In genomic region chr10:112510384-112510783, GRCh38 we compare ENCODE assay signal across 19 cellular contexts.
A peak's percentile ranks its signal among the peaks of the same experiment; 100 is the strongest.
DNase-seq lines count a peak whose midpoint lies in the region; ATAC-seq and TF ChIP-seq lines count a peak whose summit lies in the region.
"Had no signal": no experiment of that assay in that cellular context is flagged by ENCODE, and none has a peak within 500 bp of the region (broad histone marks: within the 10 kb centered on the region; RNA-seq: fewer than 3 reads in every experiment).

No MANE protein-coding gene starts in this region.

- no peaks in the 10 kb centered on the region for H3K27me3 Mint-ChIP-seq in activated naive CD8-positive, alpha-beta T cell treated with anti-CD3 and anti-CD28 coated beads, Interleukin-2, amount 10 ng/mL, durations not matched to agents 7 days and 5 days
- no peaks in the 10 kb centered on the region for H3K27me3 Mint-ChIP-seq in stimulated activated naive CD8-positive, alpha-beta T cell treated with anti-CD3 and anti-CD28 coated beads, Interleukin-15, amount 100 ng/mL, for 72 hours

- POLR2A ChIA-PET in activated naive CD8-positive, alpha-beta T cell treated with anti-CD3 and anti-CD28 coated beads, Interleukin-2, amount 10 ng/mL, durations not matched to agents 7 days and 5 days (lab: Charles Lee) = no interaction called here

- TF ChIP-seq EP300 in stomach (IDR thresholded peaks at IDR 0.05) = no peak

- 80 to 95% (median 93%) methylated on average over 4 of the region's 4 CpGs for WGBS in stomach, 5 donors

- TF ChIP-seq POLR2A in stomach (IDR thresholded peaks at IDR 0.05) = no peak

- H3K4me3 Mint-ChIP-seq in activated naive CD8-positive, alpha-beta T cell treated with anti-CD3 and anti-CD28 coated beads, Interleukin-2, amount 10 ng/mL, durations not matched to agents 7 days and 5 days = no peak overlapping the region
- H3K4me3 Mint-ChIP-seq in stimulated activated naive CD8-positive, alpha-beta T cell treated with anti-CD3 and anti-CD28 coated beads, Interleukin-15, amount 100 ng/mL, for 72 hours = no peak overlapping the region

- peak; percentile 61 for ATAC-seq in activated naive CD8-positive, alpha-beta T cell treated with anti-CD3 and anti-CD28 coated beads, Interleukin-2, amount 10 ng/mL, durations not matched to agents 7 days and 5 days (ENCODE audit: low read depth)
- ATAC-seq in stimulated activated naive CD8-positive, alpha-beta T cell treated with anti-CD3 and anti-CD28 coated beads, Interleukin-15, amount 100 ng/mL, for 72 hours = peak; percentile 100
- ATAC-seq in HG02610 (IDR thresholded peaks at IDR 0.05; ENCODE audit: unreplicated experiment) = no peak

- H3K4me3 ChIP-seq in stomach = no peak overlapping the region
- H3K4me3 ChIP-seq: GM23248 had no signal

- peaks cover 6% of the 10 kb centered on the region for H3K4me1 Mint-ChIP-seq in activated naive CD8-positive, alpha-beta T cell treated with anti-CD3 and anti-CD28 coated beads, Interleukin-2, amount 10 ng/mL, durations not matched to agents 7 days and 5 days
- peaks cover 23% of the 10 kb centered on the region for H3K4me1 Mint-ChIP-seq in stimulated activated naive CD8-positive, alpha-beta T cell treated with anti-CD3 and anti-CD28 coated beads, Interleukin-15, amount 100 ng/mL, for 72 hours

- peaks cover 5% of the 10 kb centered on the region for H3K9me3 Mint-ChIP-seq in activated naive CD8-positive, alpha-beta T cell treated with anti-CD3 and anti-CD28 coated beads, Interleukin-2, amount 10 ng/mL, durations not matched to agents 7 days and 5 days
- H3K9me3 Mint-ChIP-seq in stimulated activated naive CD8-positive, alpha-beta T cell treated with anti-CD3 and anti-CD28 coated beads, Interleukin-15, amount 100 ng/mL, for 72 hours = peaks cover 0 to 4% of the 10 kb centered on the region in 2 donors

- peaks cover 21% of the 10 kb centered on the region for H3K36me3 Mint-ChIP-seq in activated naive CD8-positive, alpha-beta T cell treated with anti-CD3 and anti-CD28 coated beads, Interleukin-2, amount 10 ng/mL, durations not matched to agents 7 days and 5 days

- TF ChIP-seq CTCF in stomach (IDR thresholded peaks at IDR 0.05) = no peak

- H3K27me3 ChIP-seq in stomach = no peaks in the 10 kb centered on the region

- no peak overlapping the region for H3K27ac Mint-ChIP-seq in activated naive CD8-positive, alpha-beta T cell treated with anti-CD3 and anti-CD28 coated beads, Interleukin-2, amount 10 ng/mL, durations not matched to agents 7 days and 5 days
- H3K27ac Mint-ChIP-seq in stimulated activated naive CD8-positive, alpha-beta T cell treated with anti-CD3 and anti-CD28 coated beads, Interleukin-15, amount 100 ng/mL, for 72 hours = no peak overlapping the region

- intact Hi-C loops in stomach (cut with DNase I; ENCODE audit: low total_unique reads) = no loop called here

- H3K9me3 ChIP-seq in stomach = no peaks in the 10 kb centered on the region

- H3K36me3 ChIP-seq in stomach = no peaks in the 10 kb centered on the region

- DNase-seq in activated CD8-positive, alpha-beta memory T cell treated with anti-CD3 and anti-CD28 coated beads, Interleukin-2, amount 50 U/mL, for 48 hours = peak; percentile 53
- no peak for DNase-seq in activated CD8-positive, alpha-beta memory T cell treated with anti-CD3 and anti-CD28 coated beads for 24 hours
- DNase-seq in stimulated activated naive CD4-positive, alpha-beta T cell treated with Interleukin-2 at 50 U/mL for 16 hours (lab: John Stamatoyannopoulos, UW) = peak; percentile 2
- no peak for DNase-seq in stimulated activated naive CD4-positive, alpha-beta T cell (lab: John Stamatoyannopoulos, UW)
- DNase-seq in activated naive CD8-positive, alpha-beta T cell treated with anti-CD3 and anti-CD28 coated beads, Interleukin-2, amount 10 ng/mL, durations not matched to agents 7 days and 5 days = no peak
- peak; percentile 24 to 60 for DNase-seq in stimulated activated naive CD8-positive, alpha-beta T cell treated with anti-CD3 and anti-CD28 coated beads, Interleukin-15, amount 100 ng/mL, for 72 hours
- no peak for DNase-seq in stomach
- DNase-seq: AML-193; DMS53; GM23248; KBM-7; NCI-H146; NCI-H2227 treated with DMSO at 0.1 percent for 48 hours; NCI-H526; NK-92 treated with Interleukin-12 subunit alpha and Interleukin-12 subunit beta, amount 100 ng/mL, for 24 hours; OCI-M1 had no signal

- H3K4me1 ChIP-seq in stomach = peaks cover 0 to 14% (median 8%) of the 10 kb centered on the region in 4 donors

- no peak overlapping the region for H3K27ac ChIP-seq in stomach
- H3K27ac ChIP-seq: GM23248, HL-60, RWPE1 had no signal

Comparison
In these comparisons a context has a peak if more than half of its experiments do, and no peak if none do; other contexts are left out.
1. DNase-seq: peak in activated CD8-positive, alpha-beta memory T cell treated with anti-CD3 and anti-CD28 coated beads, Interleukin-2, amount 50 U/mL, for 48 hours (single experiment), stimulated activated naive CD4-positive, alpha-beta T cell treated with Interleukin-2 at 50 U/mL for 16 hours (single experiment) and stimulated activated naive CD8-positive, alpha-beta T cell treated with anti-CD3 and anti-CD28 coated beads, Interleukin-15, amount 100 ng/mL, for 72 hours (2 of 2); none in activated CD8-positive, alpha-beta memory T cell treated with anti-CD3 and anti-CD28 coated beads for 24 hours (single experiment), stimulated activated naive CD4-positive, alpha-beta T cell (0 of 6), activated naive CD8-positive, alpha-beta T cell treated with anti-CD3 and anti-CD28 coated beads, Interleukin-2, amount 10 ng/mL, durations not matched to agents 7 days and 5 days (single experiment) and stomach (single experiment).